1 cellular context compared by ENCODE assay signal in genomic region chr13:106492576-106493323, GRCh38.
TF ChIP-seq lines count a peak whose summit lies in the region.

No MANE protein-coding gene starts in this region.

TF ChIP-seq in GM12878, 131 proteins besides CTCF, POLR2A, EP300 and RAD21:
- no peak for TF ChIP-seq PML (IDR thresholded peaks at IDR 0.05; ENCODE audit: low read length)
- TF ChIP-seq BMI1 (IDR thresholded peaks at IDR 0.05; ENCODE audit: borderline replicate concordance): no peak
- TF ChIP-seq E2F8 (IDR thresholded peaks at IDR 0.05; ENCODE audit: low read depth, partially characterized antibody): no peak
- no peak for TF ChIP-seq FOS (IDR thresholded peaks at IDR 0.05; ENCODE audit: borderline replicate concordance, extremely low read depth, insufficient read length)
- TF ChIP-seq LARP7 (IDR thresholded peaks at IDR 0.05): no peak
- no peak for TF ChIP-seq PAX5 (IDR thresholded peaks at IDR 0.05; ENCODE audit: borderline replicate concordance, low read depth, low read length)
- no peak for TF ChIP-seq NBN (IDR thresholded peaks at IDR 0.05)
- no peak for TF ChIP-seq ELK1 (IDR thresholded peaks at IDR 0.05; ENCODE audit: low read depth, low read length)
- no peak for TF ChIP-seq SKIL (IDR thresholded peaks at IDR 0.05; ENCODE audit: low read depth, poor library complexity, severe bottlenecking)
- TF ChIP-seq ZBTB33 (IDR thresholded peaks at IDR 0.05): no peak
- no peak for TF ChIP-seq MAX (IDR thresholded peaks at IDR 0.05; ENCODE audit: low read depth, low read length)
- TF ChIP-seq CREB1 (IDR thresholded peaks at IDR 0.05; ENCODE audit: low read depth): no peak
- no peak for TF ChIP-seq TCF3 (IDR thresholded peaks at IDR 0.05; ENCODE audit: borderline replicate concordance, insufficient read depth, low read depth, low read length)
- no peak for TF ChIP-seq ZBTB40 (IDR thresholded peaks at IDR 0.05; ENCODE audit: borderline replicate concordance)
- no peak for TF ChIP-seq PAX8 (IDR thresholded peaks at IDR 0.05)
- TF ChIP-seq NR2C1 (IDR thresholded peaks at IDR 0.05): no peak
- TF ChIP-seq MYC (IDR thresholded peaks at IDR 0.05; ENCODE audit: insufficient read depth, insufficient read length, insufficient replicate concordance, low read length, severe bottlenecking): no peak
- no peak for TF ChIP-seq GATAD2B (conservative IDR thresholded peaks at IDR 0.05; ENCODE audit: low read depth)
